In the genomic region with DNA sequence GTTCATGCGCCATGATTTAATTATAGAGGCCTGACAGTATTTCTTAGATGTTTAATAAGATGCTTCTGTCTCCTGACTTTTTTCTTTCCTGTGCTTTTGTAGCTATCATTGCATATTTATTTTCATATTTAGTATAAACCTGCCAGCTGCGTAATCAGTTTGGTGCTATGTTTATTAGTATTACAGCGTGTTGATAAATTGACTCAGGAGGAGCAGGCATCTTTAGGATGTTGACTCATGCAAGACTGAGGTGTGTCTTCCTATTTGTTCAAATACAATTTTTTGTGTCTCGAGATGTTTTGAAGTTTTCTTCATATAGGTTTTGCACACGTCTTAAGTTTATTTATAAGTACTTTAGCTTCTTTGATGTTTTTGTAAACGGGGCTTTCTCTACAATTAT, we compare ENCODE assay signal across 25 cellular contexts.
"Had no signal": no experiment of that assay in that cellular context is flagged by ENCODE, and none has a peak within 500 bp of the region (broad histone marks: within the 10 kb centered on the region; RNA-seq: fewer than 3 reads in every experiment).

No MANE protein-coding gene starts in this region.

- H3K9me3 ChIP-seq: adrenal gland, ascending aorta, colonic mucosa, stomach, suprapubic skin, tibial nerve had no signal

- H3K4me2 ChIP-seq: neural progenitor cell had no signal

- H3K4me3 ChIP-seq: adrenal gland, ascending aorta, colonic mucosa, lung, neural progenitor cell, stomach, suprapubic skin, tibial nerve had no signal

- ATAC-seq: activated CD4-positive, alpha-beta T cell treated with anti-CD3 and anti-CD28 coated beads for 36 hours; activated T-helper 17 cell treated with anti-CD3 and anti-CD28 coated beads, Interleukin-2, amount 50 U/mL, for 72 hours; foreskin keratinocyte; left lobe of liver; naive thymus-derived CD8-positive, alpha-beta T cell; sciatic nerve; stimulated activated effector memory CD8-positive, alpha-beta T cell treated with anti-CD3 and anti-CD28 coated beads, Interleukin-12 subunit alpha, Interleukin-12 subunit beta, amount 100 ng/mL, for 72 hours; WTC11 had no signal

- H3K27ac ChIP-seq: adrenal gland, ascending aorta, colonic mucosa, foreskin keratinocyte, neural progenitor cell, stomach, suprapubic skin, tibial nerve had no signal

- H3K36me3 ChIP-seq: adrenal gland, ascending aorta, colonic mucosa, neural progenitor cell, stomach, suprapubic skin, tibial nerve had no signal

- H3K4me1 ChIP-seq: adrenal gland, ascending aorta, colonic mucosa, foreskin keratinocyte, neural progenitor cell, stomach, suprapubic skin, tibial nerve had no signal

- DNase-seq: activated CD4-positive, alpha-beta T cell treated with anti-CD3 and anti-CD28 coated beads for 36 hours; activated CD4-positive, alpha-beta T cell treated with anti-CD3 and anti-CD28 coated beads, Interleukin-2, amount 50 U/mL, for 4 hours; activated CD8-positive, alpha-beta memory T cell treated with anti-CD3 and anti-CD28 coated beads for 24 hours; activated CD8-positive, alpha-beta memory T cell treated with anti-CD3 and anti-CD28 coated beads, Interleukin-2, amount 50 U/mL, for 4 hours; activated naive CD4-positive, alpha-beta T cell; activated T-cell treated with anti-CD3 and anti-CD28 coated beads, Interleukin-2, amount 50 U/mL, for 24 hours; colonic mucosa; erythroblast; small intestine; stimulated activated CD4-positive, alpha-beta T cell treated with anti-CD3 and anti-CD28 coated beads, Interleukin-2, amount 100 ng/mL, for 24 hours; stomach; T-helper 9 cell had no signal

- H3K27me3 ChIP-seq: adrenal gland, ascending aorta, colonic mucosa, neural progenitor cell, stomach had no signal
